ENCODE assay signal across 1 cellular context in the genomic region with DNA sequence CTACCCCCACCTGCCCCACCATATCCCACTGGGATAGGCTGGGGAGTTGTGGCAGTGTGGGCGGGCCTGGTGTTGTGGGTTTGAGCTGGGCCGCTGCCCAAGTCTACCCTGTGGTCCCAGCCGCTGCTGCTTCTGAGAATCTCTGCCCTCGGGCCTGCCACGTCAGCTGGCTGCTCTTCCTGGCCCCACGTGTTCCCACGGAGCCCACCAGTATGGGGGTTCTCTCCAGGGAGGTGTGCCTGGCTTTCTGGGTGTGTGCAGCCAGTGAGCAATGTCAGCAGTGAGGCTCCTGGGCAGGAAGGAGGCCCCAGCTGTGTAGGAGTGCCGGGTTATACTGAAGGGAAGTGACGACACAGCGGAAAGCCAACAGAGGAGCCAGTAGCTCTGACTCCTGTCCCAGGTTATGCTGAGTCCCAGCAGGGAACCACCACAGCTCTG.
TF ChIP-seq lines count a peak whose summit lies in the region.

No MANE protein-coding gene starts in this region.

TF ChIP-seq in GM12878, 131 proteins besides CTCF, POLR2A, EP300 and RAD21 (continued from another document):
- no peak for TF ChIP-seq BHLHE40 (IDR thresholded peaks at IDR 0.05; ENCODE audit: borderline replicate concordance in 1 of 2, low read depth in 2 of 2, low read length in 1 of 2)
- TF ChIP-seq CREB1 (IDR thresholded peaks at IDR 0.05; ENCODE audit: low read depth): peak; percentile 76
- TF ChIP-seq MTA2 (IDR thresholded peaks at IDR 0.05; ENCODE audit: low read depth): no peak
- no peak for TF ChIP-seq KDM1A (IDR thresholded peaks at IDR 0.05; ENCODE audit: borderline replicate concordance)
- no peak for TF ChIP-seq ZNF384 (IDR thresholded peaks at IDR 0.05; ENCODE audit: borderline replicate concordance, low read depth, low read length)
- TF ChIP-seq, protein P1, sequence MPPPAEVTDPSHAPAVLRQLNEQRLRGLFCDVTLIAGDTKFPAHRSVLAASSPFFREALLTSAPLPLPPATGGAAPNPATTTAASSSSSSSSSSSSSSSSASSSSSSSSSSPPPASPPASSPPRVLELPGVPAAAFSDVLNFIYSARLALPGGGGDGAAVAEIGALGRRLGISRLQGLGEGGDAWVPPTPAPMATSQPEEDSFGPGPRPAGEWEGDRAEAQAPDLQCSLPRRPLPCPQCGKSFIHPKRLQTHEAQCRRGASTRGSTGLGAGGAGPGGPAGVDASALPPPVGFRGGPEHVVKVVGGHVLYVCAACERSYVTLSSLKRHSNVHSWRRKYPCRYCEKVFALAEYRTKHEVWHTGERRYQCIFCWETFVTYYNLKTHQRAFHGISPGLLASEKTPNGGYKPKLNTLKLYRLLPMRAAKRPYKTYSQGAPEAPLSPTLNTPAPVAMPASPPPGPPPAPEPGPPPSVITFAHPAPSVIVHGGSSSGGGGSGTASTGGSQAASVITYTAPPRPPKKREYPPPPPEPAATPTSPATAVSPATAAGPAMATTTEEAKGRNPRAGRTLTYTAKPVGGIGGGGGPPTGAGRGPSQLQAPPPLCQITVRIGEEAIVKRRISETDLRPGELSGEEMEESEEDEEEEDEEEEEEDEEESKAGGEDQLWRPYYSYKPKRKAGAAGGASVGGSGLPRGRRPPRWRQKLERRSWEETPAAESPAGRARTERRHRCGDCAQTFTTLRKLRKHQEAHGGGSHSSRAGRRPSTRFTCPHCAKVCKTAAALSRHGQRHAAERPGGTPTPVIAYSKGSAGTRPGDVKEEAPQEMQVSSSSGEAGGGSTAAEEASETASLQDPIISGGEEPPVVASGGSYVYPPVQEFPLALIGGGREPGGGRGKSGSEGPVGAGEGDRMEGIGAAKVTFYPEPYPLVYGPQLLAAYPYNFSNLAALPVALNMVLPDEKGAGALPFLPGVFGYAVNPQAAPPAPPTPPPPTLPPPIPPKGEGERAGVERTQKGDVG (CRISPR knock-in tag; IDR thresholded peaks at IDR 0.05): no peak
